9 cellular contexts compared by ENCODE assay signal in genomic region chr17:43701318-43701743, GRCh38. TPM values are rescaled to one million over a fixed set of nuclear protein-coding genes. Genes with fewer than 3 reads are reported as not detected.
DNase-seq lines count a peak whose midpoint lies in the region; ATAC-seq and TF ChIP-seq lines count a peak whose summit lies in the region.
"Had no signal": no experiment of that assay in that cellular context is flagged by ENCODE, and none has a peak within 500 bp of the region (broad histone marks: within the 10 kb centered on the region; RNA-seq: fewer than 3 reads in every experiment).

No MANE protein-coding gene starts in this region.

- H3F3A ChIP-seq in MM.1S (ENCODE audit: insufficient read depth, low read length): no peaks in the 10 kb centered on the region

- H3K4me1 ChIP-seq in MM.1S (ENCODE audit: low read length): no peaks in the 10 kb centered on the region

- no peaks in the 10 kb centered on the region for H3K36me3 ChIP-seq in MM.1S (replicated peaks; ENCODE audit: insufficient read depth, low read length)

- H3K27ac Mint-ChIP-seq in activated naive CD8-positive, alpha-beta T cell treated with anti-CD3 and anti-CD28 coated beads, Interleukin-2, amount 10 ng/mL, durations not matched to agents 7 days and 5 days: peak overlapping the region; percentile 62

- no peak overlapping the region for H3K4me3 ChIP-seq in MM.1S (ENCODE audit: low read length)

- in situ Hi-C loops in GM13977 (cut with MboI; ENCODE audit: low pct_unique_long_range_greater_than_20kb, low sequenced_read_pairs, unreplicated experiment) (no loop called here), G401 (cut with HindIII; ENCODE audit: low sequenced_read_pairs) (loop anchor here (10.0 kb wide), 1 partner anchor 143 kb away; the partner anchor contains the start of gene CD300LG)

- H3K9me3 Mint-ChIP-seq in activated naive CD8-positive, alpha-beta T cell treated with anti-CD3 and anti-CD28 coated beads, Interleukin-2, amount 10 ng/mL, durations not matched to agents 7 days and 5 days: peaks cover 1% of the 10 kb centered on the region

- POLR2A ChIA-PET in activated naive CD8-positive, alpha-beta T cell treated with anti-CD3 and anti-CD28 coated beads, Interleukin-2, amount 10 ng/mL, durations not matched to agents 7 days and 5 days (lab: Charles Lee): interaction anchor here (0.6 to 1.9 kb wide), 3 partner anchors 12 to 19 kb away, joined by 3 to 7 read pairs (median 3); no protein-coding TSS in a partner anchor

- H3K27me3 Mint-ChIP-seq in activated naive CD8-positive, alpha-beta T cell treated with anti-CD3 and anti-CD28 coated beads, Interleukin-2, amount 10 ng/mL, durations not matched to agents 7 days and 5 days: peaks cover 25% of the 10 kb centered on the region

- H3K4me1 Mint-ChIP-seq in activated naive CD8-positive, alpha-beta T cell treated with anti-CD3 and anti-CD28 coated beads, Interleukin-2, amount 10 ng/mL, durations not matched to agents 7 days and 5 days: peaks cover 13% of the 10 kb centered on the region

- peak overlapping the region; percentile 67 for H3K4me3 Mint-ChIP-seq in activated naive CD8-positive, alpha-beta T cell treated with anti-CD3 and anti-CD28 coated beads, Interleukin-2, amount 10 ng/mL, durations not matched to agents 7 days and 5 days

- H2AFZ ChIP-seq in MM.1S (ENCODE audit: low read length): no peak overlapping the region

- H3K36me3 Mint-ChIP-seq in activated naive CD8-positive, alpha-beta T cell treated with anti-CD3 and anti-CD28 coated beads, Interleukin-2, amount 10 ng/mL, durations not matched to agents 7 days and 5 days: no peaks in the 10 kb centered on the region

- no peak overlapping the region for H3K9ac ChIP-seq in MM.1S (ENCODE audit: low read length)

- ATAC-seq in activated naive CD8-positive, alpha-beta T cell treated with anti-CD3 and anti-CD28 coated beads, Interleukin-2, amount 10 ng/mL, durations not matched to agents 7 days and 5 days (ENCODE audit: low read depth): peak; percentile 57
- ATAC-seq in GM21367 (IDR thresholded peaks at IDR 0.05; ENCODE audit: unreplicated experiment) (no peak), HG03095 (IDR thresholded peaks at IDR 0.05; ENCODE audit: unreplicated experiment) (no peak)

- H3K27me3 ChIP-seq in MM.1S (replicated peaks; ENCODE audit: insufficient read depth, low read length): peaks cover 97% of the 10 kb centered on the region

- H3K4me2 ChIP-seq in MM.1S (ENCODE audit: low read depth, low read length): no peak overlapping the region

- DNase-seq in GM13977 (ENCODE audit: low spot score) (peak; percentile 56), MM.1S (peak; percentile 51), G401 (ENCODE audit: low spot score) (no peak), NCI-H2227 (lab: John Stamatoyannopoulos, UW; ENCODE audit: unreplicated experiment) (no peak)
- DNase-seq in activated naive CD8-positive, alpha-beta T cell treated with anti-CD3 and anti-CD28 coated beads, Interleukin-2, amount 10 ng/mL, durations not matched to agents 7 days and 5 days: peak; percentile 60
- peak; percentile 38 to 39 for DNase-seq in stimulated activated CD4-positive, alpha-beta T cell treated with anti-CD3 and anti-CD28 coated beads, Interleukin-15, amount 100 ng/mL, for 48 hours (ENCODE audit: low read depth in 2 of 2)

- TF ChIP-seq CTCF in GM13977 (IDR thresholded peaks at IDR 0.05; ENCODE audit: extremely low read depth, insufficient read depth, missing control alignments) (no peak), MM.1S (IDR thresholded peaks at IDR 0.05; ENCODE audit: low read length) (no peak)

- no peaks in the 10 kb centered on the region for H3K9me3 ChIP-seq in MM.1S (replicated peaks; ENCODE audit: insufficient read depth, low read length)

- H3K9me2 ChIP-seq in MM.1S (replicated peaks; ENCODE audit: insufficient read depth, low read length): no peaks in the 10 kb centered on the region

- no peaks in the 10 kb centered on the region for H4K20me1 ChIP-seq in MM.1S (ENCODE audit: insufficient read depth, low read length)

- H3K79me2 ChIP-seq in MM.1S (ENCODE audit: low read length): no peaks in the 10 kb centered on the region

- no peak overlapping the region for H3K27ac ChIP-seq in MM.1S (ENCODE audit: low read length)

RNA-seq across cellular contexts. Expression of gene MEOX1, which starts 39.6 kb away (rescaled TPM):
- total RNA-seq in activated naive CD8-positive, alpha-beta T cell treated with anti-CD3 and anti-CD28 coated beads, Interleukin-2, amount 10 ng/mL, durations not matched to agents 7 days and 5 days: 1 to 10 TPM; 5.2 TPM
- 86.0 and 87.4 TPM in 2 replicates for total RNA-seq in G401 (2014; rRNA removed; shearing (Covaris generic))
- total RNA-seq: epithelial cell of proximal tubule had no signal

RNA-seq across cellular contexts. Expression of gene SOST, which starts 57.3 kb away (rescaled TPM):
- not detected for total RNA-seq in activated naive CD8-positive, alpha-beta T cell treated with anti-CD3 and anti-CD28 coated beads, Interleukin-2, amount 10 ng/mL, durations not matched to agents 7 days and 5 days
- 59.3 and 74.0 TPM in 2 replicates for total RNA-seq in G401 (2014; rRNA removed; shearing (Covaris generic))
- total RNA-seq: epithelial cell of proximal tubule had no signal

Comparison
In these comparisons a context has a peak if more than half of its experiments do, and no peak if none do; other contexts are left out.
1. DNase-seq: peak in GM13977 (single experiment), MM.1S (single experiment), activated naive CD8-positive, alpha-beta T cell treated with anti-CD3 and anti-CD28 coated beads, Interleukin-2, amount 10 ng/mL, durations not matched to agents 7 days and 5 days (single experiment) and stimulated activated CD4-positive, alpha-beta T cell treated with anti-CD3 and anti-CD28 coated beads, Interleukin-15, amount 100 ng/mL, for 48 hours (2 of 2); none in G401 (single experiment) and NCI-H2227 (single experiment).
2. RNA of gene MEOX1, which starts 39.6 kb away (total RNA-seq): 86.0 to 87.4 TPM in G401; 5.2 TPM in activated naive CD8-positive, alpha-beta T cell treated with anti-CD3 and anti-CD28 coated beads, Interleukin-2, amount 10 ng/mL, durations not matched to agents 7 days and 5 days; every median in the first group is over 10 times any median in the second.
3. RNA of gene SOST, which starts 57.3 kb away (total RNA-seq): 59.3 to 74.0 TPM in G401; not detected in activated naive CD8-positive, alpha-beta T cell treated with anti-CD3 and anti-CD28 coated beads, Interleukin-2, amount 10 ng/mL, durations not matched to agents 7 days and 5 days; every median in the first group is over 10 times any median in the second.